ENCODE assay signal across 12 cellular contexts in the genomic region with DNA sequence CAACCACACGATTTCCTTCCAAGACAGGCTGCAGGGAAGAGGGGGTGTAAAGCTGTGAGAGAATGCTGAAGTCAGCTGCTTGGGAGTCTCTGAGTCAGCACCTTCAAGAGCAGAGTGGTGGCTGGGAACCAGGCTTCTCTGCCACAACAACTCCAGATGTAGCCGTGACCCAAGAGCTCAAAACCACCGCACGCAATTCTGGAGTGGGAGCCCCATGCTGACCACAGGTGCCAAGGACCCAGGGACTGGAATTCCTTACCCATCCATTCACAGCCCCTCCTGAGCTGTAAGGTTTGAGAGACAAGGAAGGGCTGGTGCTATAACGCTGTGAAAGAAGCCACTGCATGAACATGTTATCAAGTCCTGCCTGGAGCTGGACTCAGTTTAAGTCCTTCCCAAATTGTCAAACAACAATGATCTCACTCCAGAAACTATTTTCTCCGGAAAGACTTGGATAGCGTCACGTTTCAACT.
DNase-seq lines count a peak whose midpoint lies in the region; ATAC-seq, FAIRE-seq and TF ChIP-seq lines count a peak whose summit lies in the region.
"Had no signal": no experiment of that assay in that cellular context is flagged by ENCODE, and none has a peak within 500 bp of the region (broad histone marks: within the 10 kb centered on the region; RNA-seq: fewer than 3 reads in every experiment).

No MANE protein-coding gene starts in this region.

- H3K4me1 Mint-ChIP-seq in progenitor cell of endocrine pancreas (ENCODE audit: low read depth): no peaks in the 10 kb centered on the region
- H3K4me1 Mint-ChIP-seq: neural progenitor cell had no signal

- peaks cover 6% of the 10 kb centered on the region for H3K36me3 ChIP-seq in SJSA1
- H3K36me3 ChIP-seq: neural progenitor cell had no signal

- H3K4me3 Mint-ChIP-seq in progenitor cell of endocrine pancreas (ENCODE audit: low read depth): no peak overlapping the region
- H3K4me3 Mint-ChIP-seq: neural progenitor cell had no signal

- intact Hi-C loops in posterior vena cava (cut with DNase I): no loop called here

- H3K27me3 Mint-ChIP-seq in progenitor cell of endocrine pancreas: no peaks in the 10 kb centered on the region

- H3K27me3 ChIP-seq in SJSA1 (replicated peaks): no peaks in the 10 kb centered on the region
- H3K27me3 ChIP-seq: neural progenitor cell, tibial nerve had no signal

- no peak for FAIRE-seq in HTR-8/SVneo (lab: Jason Lieb, UNC)
- FAIRE-seq: G401.6 had no signal

- DNase-seq in DMS79 treated with DMSO at 0.1 percent for 48 hours (lab: John Stamatoyannopoulos, UW): peak; percentile 54
- DNase-seq in SJSA1 (ENCODE audit: low read depth in 1 of 2, low spot score in 2 of 2): peak; percentile 77 to 79
- peak; percentile 97 for DNase-seq in fibroblast of the aortic adventitia (ENCODE audit: low read depth)
- peak; percentile 72 for DNase-seq in posterior vena cava (ENCODE audit: low spot score)
- no peak for DNase-seq in HTR-8/SVneo (ENCODE audit: insufficient read length, low spot score)
- no peak for DNase-seq in LoVo (ENCODE audit: low spot score)
- DNase-seq in progenitor cell of endocrine pancreas (ENCODE audit: low spot score, unreplicated experiment): no peak
- DNase-seq: central memory CD4-positive, alpha-beta T cell had no signal

- no peak overlapping the region for H3K27ac Mint-ChIP-seq in progenitor cell of endocrine pancreas

- H3K4me3 ChIP-seq in SJSA1 (no peak overlapping the region), fibroblast of the aortic adventitia (ENCODE audit: low read depth, low read length) (peak overlapping the region; percentile 29)
- H3K4me3 ChIP-seq: neural progenitor cell, tibial nerve had no signal

- peak overlapping the region; percentile 49 for H3K27ac ChIP-seq in SJSA1
- H3K27ac ChIP-seq: neural progenitor cell had no signal

- no peaks in the 10 kb centered on the region for H3K9me3 ChIP-seq in SJSA1 (replicated peaks)
- H3K9me3 ChIP-seq: tibial nerve had no signal

- ATAC-seq in HG03342 (IDR thresholded peaks at IDR 0.05; ENCODE audit: unreplicated experiment): no peak

- peaks cover 5% of the 10 kb centered on the region for H3K9me3 Mint-ChIP-seq in progenitor cell of endocrine pancreas (ENCODE audit: low read depth)
- H3K9me3 Mint-ChIP-seq: neural progenitor cell had no signal

- TF ChIP-seq CTCF in fibroblast of the aortic adventitia (IDR thresholded peaks at IDR 0.05; ENCODE audit: insufficient read depth, low read length) (no peak), progenitor cell of endocrine pancreas (IDR thresholded peaks at IDR 0.05; ENCODE audit: unreplicated experiment) (no peak)

- peaks cover 22% of the 10 kb centered on the region for H3K4me1 ChIP-seq in SJSA1 (replicated peaks)
- H3K4me1 ChIP-seq: neural progenitor cell had no signal

- peaks cover 17% of the 10 kb centered on the region for H3K36me3 Mint-ChIP-seq in progenitor cell of endocrine pancreas (ENCODE audit: insufficient read depth)

Comparison
In these comparisons a context has a peak if more than half of its experiments do, and no peak if none do; other contexts are left out.
1. DNase-seq: peak in DMS79 treated with DMSO at 0.1 percent for 48 hours (single experiment), SJSA1 (2 of 2), fibroblast of the aortic adventitia (single experiment) and posterior vena cava (single experiment); none in HTR-8/SVneo (single experiment), LoVo (single experiment) and progenitor cell of endocrine pancreas (single experiment).